ENCODE assay signal across 20 cellular contexts in the genomic region with DNA sequence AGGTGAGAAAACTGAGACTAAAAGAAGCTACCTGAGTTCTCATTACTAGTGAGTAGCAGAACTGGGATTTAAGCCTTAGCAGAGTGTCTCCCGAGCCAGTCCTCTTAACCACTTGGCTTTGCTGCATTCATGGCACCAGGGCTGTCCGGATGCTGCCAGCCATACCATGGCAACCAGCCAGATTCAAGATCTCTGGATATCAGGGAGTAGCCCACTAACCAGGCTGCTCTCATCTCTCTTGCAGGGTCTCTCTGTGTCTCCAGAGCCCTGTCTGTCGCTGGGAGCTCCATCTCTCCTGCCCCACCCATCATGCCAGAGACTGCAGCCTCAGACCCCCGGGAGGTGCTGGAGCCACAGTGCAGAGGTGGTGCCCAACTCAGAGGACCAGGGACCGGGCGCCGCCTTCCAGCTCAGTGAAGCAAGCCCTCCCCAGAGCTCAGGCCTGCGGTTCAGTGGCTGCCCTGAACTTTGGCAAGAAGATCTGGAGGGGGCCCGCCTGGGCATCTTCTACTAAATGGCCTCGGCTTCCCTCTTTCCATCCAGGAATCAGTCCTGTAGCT. TPM values are rescaled to one million over a fixed set of nuclear protein-coding genes. Genes with fewer than 3 reads are reported as not detected.
A peak's percentile ranks its signal among the peaks of the same experiment; 100 is the strongest.
DNase-seq lines count a peak whose midpoint lies in the region; ATAC-seq and TF ChIP-seq lines count a peak whose summit lies in the region.
"Had no signal": no experiment of that assay in that cellular context is flagged by ENCODE, and none has a peak within 500 bp of the region (broad histone marks: within the 10 kb centered on the region; RNA-seq: fewer than 3 reads in every experiment).

No MANE protein-coding gene starts in this region.

- no peak overlapping the region for H3K4me2 ChIP-seq in SK-N-SH
- H3K4me2 ChIP-seq: A549 had no signal

- peaks cover 5% of the 10 kb centered on the region for H3F3A ChIP-seq in SK-N-SH (replicated peaks; ENCODE audit: insufficient read depth)

- H4K20me1 ChIP-seq in SK-N-SH (ENCODE audit: insufficient read depth), result no peaks in the 10 kb centered on the region

- H3K36me3 ChIP-seq in SK-N-SH (replicated peaks in 1 of 2; ENCODE audit: control insufficient read depth in 1 of 2, insufficient read depth in 2 of 2, low read length in 1 of 2), result no peaks in the 10 kb centered on the region
- no peaks in the 10 kb centered on the region for H3K36me3 ChIP-seq in NT2/D1 (ENCODE audit: insufficient read depth, insufficient read length, low read length)
- H3K36me3 ChIP-seq in spleen, result no peaks in the 10 kb centered on the region
- no peaks in the 10 kb centered on the region for H3K36me3 ChIP-seq in psoas muscle (ENCODE audit: insufficient read depth in 1 of 2, low read depth in 1 of 2)
- H3K36me3 ChIP-seq: HAP-1, Peyer's patch had no signal

- H3K27me3 ChIP-seq in SK-N-SH (ENCODE audit: insufficient read depth) (no peaks in the 10 kb centered on the region), NT2/D1 (ENCODE audit: insufficient read depth, insufficient read length) (peaks cover 32% of the 10 kb centered on the region), spleen (replicated peaks in 1 of 7) (peaks cover 0 to 48% (median 13%) of the 10 kb centered on the region in 7 donors), psoas muscle (ENCODE audit: insufficient read depth in 3 of 3, low read length in 2 of 3) (no peaks in the 10 kb centered on the region)
- H3K27me3 ChIP-seq: Peyer's patch had no signal

- H3K4me1 ChIP-seq in SK-N-SH (ENCODE audit: control insufficient read depth in 1 of 2, insufficient read depth in 2 of 2, low read depth in 1 of 2, low read length in 1 of 2), result peaks cover 0 to 6% of the 10 kb centered on the region in 2 experiments; a peak in 1 of 4 replicates
- peaks cover 11% of the 10 kb centered on the region for H3K4me1 ChIP-seq in NT2/D1 (ENCODE audit: insufficient read depth, insufficient read length)
- peaks cover 0 to 46% (median 32%) of the 10 kb centered on the region in 6 donors for H3K4me1 ChIP-seq in spleen
- H3K4me1 ChIP-seq in psoas muscle, result peaks cover 5% of the 10 kb centered on the region

- H3K9me3 ChIP-seq in SK-N-SH (no peaks in the 10 kb centered on the region), NT2/D1 (ENCODE audit: insufficient read depth, low read length) (no peaks in the 10 kb centered on the region), spleen (no peaks in the 10 kb centered on the region), psoas muscle (no peaks in the 10 kb centered on the region)
- H3K9me3 ChIP-seq: A549, Caco-2, HAP-1, Peyer's patch had no signal

- no peaks in the 10 kb centered on the region for H3K79me2 ChIP-seq in SK-N-SH (ENCODE audit: insufficient read depth)

- ATAC-seq in SK-N-SH treated with all-trans-retinoic acid at 6 μM for 48 hours (no peak), psoas muscle (no peak)
- ATAC-seq: A549 had no signal

- H3K27ac ChIP-seq in SK-N-SH (ENCODE audit: low read depth in 2 of 2, low read length in 1 of 2) (no peak overlapping the region), spleen (no peak overlapping the region), psoas muscle (no peak overlapping the region)
- H3K27ac ChIP-seq: HL-60, Peyer's patch, SK-N-MC had no signal

- DNase-seq in SK-N-SH, result peak; percentile 67
- DNase-seq in NT2/D1 (ENCODE audit: low read depth, low spot score), result no peak
- DNase-seq in globus pallidus (ENCODE audit: low spot score), result peak; percentile 18
- peak; percentile 69 for DNase-seq in spleen
- DNase-seq in psoas muscle, result no peak
- DNase-seq in NOMO-1 (lab: John Stamatoyannopoulos, UW; ENCODE audit: unreplicated experiment in 2 of 2), result no peak
- no peak for DNase-seq in ecto neural progenitor cell (ENCODE audit: low spot score)
- DNase-seq: Caco-2; CD4-positive, CD25-positive, alpha-beta regulatory T cell; NCI-H187; NCI-H2171; NCI-H774; Peyer's patch; Right ventricle myocardium superior had no signal

- POLR2A ChIA-PET in SK-N-SH (lab: Yijun Ruan, JAX), result interaction anchor here (1.0 kb wide), 1 partner anchor 113 kb away, joined by 3 read pairs; no protein-coding TSS in a partner anchor

- no peak for TF ChIP-seq POLR2A in spleen (IDR thresholded peaks at IDR 0.05)

- H3K4me3 ChIP-seq in SK-N-SH (ENCODE audit: low read depth in 2 of 2, low read length in 1 of 2), result no peak overlapping the region
- no peak overlapping the region for H3K4me3 ChIP-seq in NT2/D1 (ENCODE audit: insufficient read length, low read depth)
- H3K4me3 ChIP-seq in spleen, result no peak overlapping the region
- no peak overlapping the region for H3K4me3 ChIP-seq in psoas muscle
- H3K4me3 ChIP-seq: A549, HAP-1, Peyer's patch, SK-N-MC had no signal

- CTCF ChIA-PET in SK-N-SH (lab: Yijun Ruan, JAX), result interaction anchor here (0.7 to 7.6 kb wide), 9 partner anchors 10 to 99 kb away, joined by 3 to 61 read pairs (median 5); no protein-coding TSS in a partner anchor

- 88% methylated on average over 2 of the region's 10 CpGs for WGBS in SK-N-SH (ENCODE audit: low lambda C conversion rate)
- WGBS in spleen, 5 donors, result 89 to 95% (median 93%) methylated on average over 5 to 10 of the region's 10 CpGs
- 64 to 70% (median 68%) methylated on average over 10 of the region's 10 CpGs for WGBS in psoas muscle, 3 donors

- TF ChIP-seq RAD21 in SK-N-SH (IDR thresholded peaks at IDR 0.05; ENCODE audit: low read length), result no peak

- intact Hi-C loops in spleen (cut with DNase I; ENCODE audit: low total_unique reads), result no loop called here
- intact Hi-C loops in psoas muscle (cut with DNase I), result loop anchor here in 1 of 2 donors (5.0 kb wide), 1 partner anchor 54 kb away; no protein-coding TSS in a partner anchor

- H3K9ac ChIP-seq in SK-N-SH (no peak overlapping the region), NT2/D1 (ENCODE audit: insufficient read length, low read depth) (peak overlapping the region; percentile 4)

- H3K9me2 ChIP-seq in SK-N-SH, result no peaks in the 10 kb centered on the region

- TF ChIP-seq CTCF in SK-N-SH (IDR thresholded peaks at IDR 0.05), result no peak
- TF ChIP-seq CTCF in spleen (IDR thresholded peaks at IDR 0.05 in 8 of 11, conservative IDR thresholded peaks at IDR 0.05 in 3 of 11), result no peak
- no peak for TF ChIP-seq CTCF in psoas muscle (IDR thresholded peaks at IDR 0.05)

- TF ChIP-seq EP300 in SK-N-SH (IDR thresholded peaks at IDR 0.05; ENCODE audit: borderline replicate concordance in 1 of 2, low read depth in 1 of 2, low read length in 1 of 2), result no peak

- H2AFZ ChIP-seq in SK-N-SH (ENCODE audit: low read depth), result no peak overlapping the region

TF ChIP-seq in SK-N-SH, 30 proteins besides CTCF, POLR2A, EP300 and RAD21 (continues in another document):
- TF ChIP-seq, protein P1, sequence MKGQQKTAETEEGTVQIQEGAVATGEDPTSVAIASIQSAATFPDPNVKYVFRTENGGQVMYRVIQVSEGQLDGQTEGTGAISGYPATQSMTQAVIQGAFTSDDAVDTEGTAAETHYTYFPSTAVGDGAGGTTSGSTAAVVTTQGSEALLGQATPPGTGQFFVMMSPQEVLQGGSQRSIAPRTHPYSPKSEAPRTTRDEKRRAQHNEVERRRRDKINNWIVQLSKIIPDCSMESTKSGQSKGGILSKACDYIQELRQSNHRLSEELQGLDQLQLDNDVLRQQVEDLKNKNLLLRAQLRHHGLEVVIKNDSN (IDR thresholded peaks at IDR 0.05; ENCODE audit: borderline replicate concordance, low read depth), result no peak

TF ChIP-seq in SK-N-SH treated with all-trans-retinoic acid at 6 μM for 48 hours, 23 proteins besides CTCF, POLR2A, EP300 and RAD21 (continues in another document):
- TF ChIP-seq, protein P2, sequence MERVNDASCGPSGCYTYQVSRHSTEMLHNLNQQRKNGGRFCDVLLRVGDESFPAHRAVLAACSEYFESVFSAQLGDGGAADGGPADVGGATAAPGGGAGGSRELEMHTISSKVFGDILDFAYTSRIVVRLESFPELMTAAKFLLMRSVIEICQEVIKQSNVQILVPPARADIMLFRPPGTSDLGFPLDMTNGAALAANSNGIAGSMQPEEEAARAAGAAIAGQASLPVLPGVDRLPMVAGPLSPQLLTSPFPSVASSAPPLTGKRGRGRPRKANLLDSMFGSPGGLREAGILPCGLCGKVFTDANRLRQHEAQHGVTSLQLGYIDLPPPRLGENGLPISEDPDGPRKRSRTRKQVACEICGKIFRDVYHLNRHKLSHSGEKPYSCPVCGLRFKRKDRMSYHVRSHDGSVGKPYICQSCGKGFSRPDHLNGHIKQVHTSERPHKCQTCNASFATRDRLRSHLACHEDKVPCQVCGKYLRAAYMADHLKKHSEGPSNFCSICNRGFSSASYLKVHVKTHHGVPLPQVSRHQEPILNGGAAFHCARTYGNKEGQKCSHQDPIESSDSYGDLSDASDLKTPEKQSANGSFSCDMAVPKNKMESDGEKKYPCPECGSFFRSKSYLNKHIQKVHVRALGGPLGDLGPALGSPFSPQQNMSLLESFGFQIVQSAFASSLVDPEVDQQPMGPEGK (CRISPR knock-in tag; IDR thresholded peaks at IDR 0.05; ENCODE audit: borderline replicate concordance), result no peak

RNA-seq across cellular contexts. Expression of a gene that starts 1.8 kb away (rescaled TPM):
- polyA plus RNA-seq in SK-N-SH (2012; rRNA removed), result 0.21 and 0.31 TPM in 2 replicates
- polyA plus RNA-seq in SK-N-SH (2012; cell fraction: cytosol; rRNA removed), result 0.14 and 0.43 TPM in 2 replicates
- 0.19 and 0.32 TPM in 2 replicates for polyA plus RNA-seq in SK-N-SH (2012; cell fraction: nucleus; rRNA removed)
- total RNA-seq in spleen, result not detected
- polyA plus RNA-seq in spleen, result under 1 TPM in 1 of 3 donors, not detected in 2; 0.05 TPM
- under 1 TPM in 1 of 4 donors, not detected in 3; 0.38 TPM for total RNA-seq in psoas muscle
- under 1 TPM in 2 of 3 donors, not detected in 1; 0.17 to 0.20 TPM for polyA plus RNA-seq in psoas muscle
- total RNA-seq: CD4-positive, CD25-positive, alpha-beta regulatory T cell; NCI-H460; Peyer's patch had no signal
- polyA plus RNA-seq: CD4-positive, CD25-positive, alpha-beta regulatory T cell had no signal

RNA-seq across cellular contexts. Expression of a gene that starts 26.9 kb away (rescaled TPM):
- 0.52 and 0.74 TPM in 2 replicates for polyA plus RNA-seq in SK-N-SH (2012; rRNA removed)
- polyA plus RNA-seq in SK-N-SH (2012; cell fraction: cytosol; rRNA removed), result 0.35 and 0.51 TPM in 2 replicates
- 0.32 and 0.90 TPM in 2 replicates for polyA plus RNA-seq in SK-N-SH (2012; cell fraction: nucleus; rRNA removed)
- total RNA-seq in spleen, result 1 to 10 TPM in 1 of 7 donors, under 1 TPM in 6; 0.19 to 1.0 (median 0.60) TPM
- polyA plus RNA-seq in spleen, result 1 to 10 TPM in 1 of 3 donors, under 1 TPM in 2; 0.45 to 1.2 (median 0.61) TPM
- total RNA-seq in psoas muscle, result 10 to 100 TPM; 11.7 to 33.6 (median 21.3) TPM
- 1 to 10 TPM; 2.5 to 9.0 (median 5.1) TPM for polyA plus RNA-seq in psoas muscle

RNA-seq across cellular contexts. Expression of a gene that starts 36.8 kb away (rescaled TPM):
- 25.8 and 51.0 TPM in 2 replicates for polyA plus RNA-seq in SK-N-SH (2012; rRNA removed)
- polyA plus RNA-seq in SK-N-SH (2012; cell fraction: cytosol; rRNA removed), result 16.3 and 22.6 TPM in 2 replicates
- polyA plus RNA-seq in SK-N-SH (2012; cell fraction: nucleus; rRNA removed), result 59.5 and 61.6 TPM in 2 replicates
- total RNA-seq in spleen, result 100 to 1,000 TPM in 1 of 7 donors, 10 to 100 TPM in 6; 16.6 to 226 (median 35.1) TPM
- 10 to 100 TPM in 1 of 3 donors, 1 to 10 TPM in 2; 1.3 to 11.0 (median 7.7) TPM for polyA plus RNA-seq in spleen
- total RNA-seq in psoas muscle, result 1 to 10 TPM; 2.6 to 3.9 (median 3.4) TPM
- 1 to 10 TPM; 1.5 to 3.5 (median 2.4) TPM for polyA plus RNA-seq in psoas muscle

Comparison
In these comparisons a context has a peak if more than half of its experiments do, and no peak if none do; other contexts are left out.
1. DNase-seq: peak in SK-N-SH (single experiment), globus pallidus (single experiment) and spleen (single experiment); none in NT2/D1 (single experiment), psoas muscle (0 of 2), NOMO-1 (0 of 2) and ecto neural progenitor cell (single experiment).